In genomic region chr14:88553886-88554457, GRCh38 we compare ENCODE assay signal across 8 cellular contexts. TPM values are rescaled to one million over a fixed set of nuclear protein-coding genes. Genes with fewer than 3 reads are reported as not detected.
DNase-seq lines count a peak whose midpoint lies in the region; ATAC-seq and TF ChIP-seq lines count a peak whose summit lies in the region.

No MANE protein-coding gene starts in this region.

- peaks cover 0 to 54% (median 3%) of the 10 kb centered on the region in 3 donors for H3K4me1 ChIP-seq in gastroesophageal sphincter

- DNase-seq in NCI-H1105 treated with DMSO at 0.1 percent for 48 hours (lab: John Stamatoyannopoulos, UW): peak; percentile 9
- DNase-seq in NCI-H1105 (lab: John Stamatoyannopoulos, UW): no peak
- peak; percentile 64 for DNase-seq in retina
- no peak for DNase-seq in SHP77 (lab: John Stamatoyannopoulos, UW)

- TF ChIP-seq EP300 in gastroesophageal sphincter (IDR thresholded peaks at IDR 0.05): no peak

- no peaks in the 10 kb centered on the region for H3K9me3 ChIP-seq in gastroesophageal sphincter

- H3K27ac ChIP-seq in VCaP (peak overlapping the region; percentile 96), gastroesophageal sphincter (peak overlapping the region; percentile 65 to 94 (median 91))

- TF ChIP-seq CTCF in VCaP (conservative IDR thresholded peaks at IDR 0.05) (no peak), gastroesophageal sphincter (IDR thresholded peaks at IDR 0.05) (no peak)

- TF ChIP-seq POLR2A in gastroesophageal sphincter (IDR thresholded peaks at IDR 0.05): no peak

- ATAC-seq in gastroesophageal sphincter: no peak
- no peak for ATAC-seq in HG02759 (IDR thresholded peaks at IDR 0.05; ENCODE audit: unreplicated experiment)
- ATAC-seq in GM21723 (IDR thresholded peaks at IDR 0.05; ENCODE audit: unreplicated experiment): no peak

- 1 to 2% methylated on average over 17 to 19 of the region's 19 CpGs for WGBS in gastroesophageal sphincter (ENCODE audit: low coverage in 1 of 2), 2 donors

- peaks cover 0 to 15% of the 10 kb centered on the region in 2 donors for H3K36me3 ChIP-seq in gastroesophageal sphincter

- no peaks in the 10 kb centered on the region for H3K27me3 ChIP-seq in gastroesophageal sphincter

- peak overlapping the region; percentile 48 to 77 for H3K4me3 ChIP-seq in gastroesophageal sphincter

RNA-seq across cellular contexts. Expression of gene PTPN21, which starts 0.8 kb away (rescaled TPM):
- total RNA-seq in gastroesophageal sphincter: 10 to 100 TPM; 24.4 to 51.8 (median 32.2) TPM

RNA-seq across cellular contexts. Expression of gene ZC3H14, which starts 8.9 kb away (rescaled TPM):
- 10 to 100 TPM; 59.1 to 84.5 (median 72.3) TPM for total RNA-seq in gastroesophageal sphincter

Comparison
In these comparisons a context has a peak if more than half of its experiments do, and no peak if none do; other contexts are left out.
1. DNase-seq: peak in NCI-H1105 treated with DMSO at 0.1 percent for 48 hours (single experiment) and retina (single experiment); none in NCI-H1105 (single experiment) and SHP77 (0 of 2).